1 cellular context compared by ENCODE assay signal in genomic region chr16:52573365-52574104, GRCh38.
TF ChIP-seq lines count a peak whose summit lies in the region.

No MANE protein-coding gene starts in this region.

TF ChIP-seq in HepG2, 621 proteins besides CTCF, POLR2A, EP300 and RAD21 (continued from another document and continues in another):
- TF ChIP-seq, protein P1, sequence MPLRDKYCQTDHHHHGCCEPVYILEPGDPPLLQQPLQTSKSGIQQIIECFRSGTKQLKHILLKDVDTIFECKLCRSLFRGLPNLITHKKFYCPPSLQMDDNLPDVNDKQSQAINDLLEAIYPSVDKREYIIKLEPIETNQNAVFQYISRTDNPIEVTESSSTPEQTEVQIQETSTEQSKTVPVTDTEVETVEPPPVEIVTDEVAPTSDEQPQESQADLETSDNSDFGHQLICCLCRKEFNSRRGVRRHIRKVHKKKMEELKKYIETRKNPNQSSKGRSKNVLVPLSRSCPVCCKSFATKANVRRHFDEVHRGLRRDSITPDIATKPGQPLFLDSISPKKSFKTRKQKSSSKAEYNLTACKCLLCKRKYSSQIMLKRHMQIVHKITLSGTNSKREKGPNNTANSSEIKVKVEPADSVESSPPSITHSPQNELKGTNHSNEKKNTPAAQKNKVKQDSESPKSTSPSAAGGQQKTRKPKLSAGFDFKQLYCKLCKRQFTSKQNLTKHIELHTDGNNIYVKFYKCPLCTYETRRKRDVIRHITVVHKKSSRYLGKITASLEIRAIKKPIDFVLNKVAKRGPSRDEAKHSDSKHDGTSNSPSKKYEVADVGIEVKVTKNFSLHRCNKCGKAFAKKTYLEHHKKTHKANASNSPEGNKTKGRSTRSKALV (CRISPR knock-in tag; IDR thresholded peaks at IDR 0.05): peak; percentile 30; the same call in 1 of the 2 replicates
- TF ChIP-seq ZNF598 (CRISPR knock-in tag; IDR thresholded peaks at IDR 0.05; ENCODE audit: borderline replicate concordance): no peak
- no peak for TF ChIP-seq JDP2 (CRISPR knock-in tag; IDR thresholded peaks at IDR 0.05; ENCODE audit: borderline replicate concordance)
- no peak for TF ChIP-seq THAP7 (CRISPR knock-in tag; IDR thresholded peaks at IDR 0.05)
- TF ChIP-seq, protein P2, sequence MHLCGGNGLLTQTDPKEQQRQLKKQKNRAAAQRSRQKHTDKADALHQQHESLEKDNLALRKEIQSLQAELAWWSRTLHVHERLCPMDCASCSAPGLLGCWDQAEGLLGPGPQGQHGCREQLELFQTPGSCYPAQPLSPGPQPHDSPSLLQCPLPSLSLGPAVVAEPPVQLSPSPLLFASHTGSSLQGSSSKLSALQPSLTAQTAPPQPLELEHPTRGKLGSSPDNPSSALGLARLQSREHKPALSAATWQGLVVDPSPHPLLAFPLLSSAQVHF (CRISPR knock-in tag; IDR thresholded peaks at IDR 0.05): no peak
- no peak; the same call in 1 of the 2 replicates for TF ChIP-seq ZNF501 (CRISPR knock-in tag; IDR thresholded peaks at IDR 0.05)
- no peak for TF ChIP-seq SNAPC4 (CRISPR knock-in tag; IDR thresholded peaks at IDR 0.05)
- TF ChIP-seq, protein P3, sequence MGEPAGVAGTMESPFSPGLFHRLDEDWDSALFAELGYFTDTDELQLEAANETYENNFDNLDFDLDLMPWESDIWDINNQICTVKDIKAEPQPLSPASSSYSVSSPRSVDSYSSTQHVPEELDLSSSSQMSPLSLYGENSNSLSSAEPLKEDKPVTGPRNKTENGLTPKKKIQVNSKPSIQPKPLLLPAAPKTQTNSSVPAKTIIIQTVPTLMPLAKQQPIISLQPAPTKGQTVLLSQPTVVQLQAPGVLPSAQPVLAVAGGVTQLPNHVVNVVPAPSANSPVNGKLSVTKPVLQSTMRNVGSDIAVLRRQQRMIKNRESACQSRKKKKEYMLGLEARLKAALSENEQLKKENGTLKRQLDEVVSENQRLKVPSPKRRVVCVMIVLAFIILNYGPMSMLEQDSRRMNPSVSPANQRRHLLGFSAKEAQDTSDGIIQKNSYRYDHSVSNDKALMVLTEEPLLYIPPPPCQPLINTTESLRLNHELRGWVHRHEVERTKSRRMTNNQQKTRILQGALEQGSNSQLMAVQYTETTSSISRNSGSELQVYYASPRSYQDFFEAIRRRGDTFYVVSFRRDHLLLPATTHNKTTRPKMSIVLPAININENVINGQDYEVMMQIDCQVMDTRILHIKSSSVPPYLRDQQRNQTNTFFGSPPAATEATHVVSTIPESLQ (CRISPR knock-in tag; conservative IDR thresholded peaks at IDR 0.05): no peak
- TF ChIP-seq SP140L (CRISPR knock-in tag; IDR thresholded peaks at IDR 0.05; ENCODE audit: borderline replicate concordance): peak; percentile 92; the same call in 1 of the 2 replicates
- TF ChIP-seq SMARCE1 (IDR thresholded peaks at IDR 0.05; ENCODE audit: borderline replicate concordance): no peak
- no peak for TF ChIP-seq ZNF530 (CRISPR knock-in tag; IDR thresholded peaks at IDR 0.05; ENCODE audit: low read depth)
- peak; percentile 34; the same call in 1 of the 2 replicates for TF ChIP-seq HOXD1 (CRISPR knock-in tag; IDR thresholded peaks at IDR 0.05)
- no peak for TF ChIP-seq ZFP90 (CRISPR knock-in tag; IDR thresholded peaks at IDR 0.05; ENCODE audit: borderline replicate concordance)
- TF ChIP-seq ZNF564 (CRISPR knock-in tag; IDR thresholded peaks at IDR 0.05): no peak
- TF ChIP-seq WIZ (CRISPR knock-in tag; IDR thresholded peaks at IDR 0.05): no peak
- TF ChIP-seq RFX5 (IDR thresholded peaks at IDR 0.05; ENCODE audit: low read depth, low read length): no peak
- peak; percentile 18 for TF ChIP-seq HNRNPLL (IDR thresholded peaks at IDR 0.05; ENCODE audit: low read depth, low read length, poor library complexity, severe bottlenecking)
- TF ChIP-seq U2AF1 (optimal IDR thresholded peaks at IDR 0.05; ENCODE audit: low read depth, low read length): no peak
- no peak for TF ChIP-seq ZNF850 (CRISPR knock-in tag; conservative IDR thresholded peaks at IDR 0.05)
- no peak for TF ChIP-seq ZNF251 (CRISPR knock-in tag; IDR thresholded peaks at IDR 0.05)
- no peak for TF ChIP-seq ZBED4 (CRISPR knock-in tag; IDR thresholded peaks at IDR 0.05; ENCODE audit: borderline replicate concordance)
- TF ChIP-seq, protein P4, sequence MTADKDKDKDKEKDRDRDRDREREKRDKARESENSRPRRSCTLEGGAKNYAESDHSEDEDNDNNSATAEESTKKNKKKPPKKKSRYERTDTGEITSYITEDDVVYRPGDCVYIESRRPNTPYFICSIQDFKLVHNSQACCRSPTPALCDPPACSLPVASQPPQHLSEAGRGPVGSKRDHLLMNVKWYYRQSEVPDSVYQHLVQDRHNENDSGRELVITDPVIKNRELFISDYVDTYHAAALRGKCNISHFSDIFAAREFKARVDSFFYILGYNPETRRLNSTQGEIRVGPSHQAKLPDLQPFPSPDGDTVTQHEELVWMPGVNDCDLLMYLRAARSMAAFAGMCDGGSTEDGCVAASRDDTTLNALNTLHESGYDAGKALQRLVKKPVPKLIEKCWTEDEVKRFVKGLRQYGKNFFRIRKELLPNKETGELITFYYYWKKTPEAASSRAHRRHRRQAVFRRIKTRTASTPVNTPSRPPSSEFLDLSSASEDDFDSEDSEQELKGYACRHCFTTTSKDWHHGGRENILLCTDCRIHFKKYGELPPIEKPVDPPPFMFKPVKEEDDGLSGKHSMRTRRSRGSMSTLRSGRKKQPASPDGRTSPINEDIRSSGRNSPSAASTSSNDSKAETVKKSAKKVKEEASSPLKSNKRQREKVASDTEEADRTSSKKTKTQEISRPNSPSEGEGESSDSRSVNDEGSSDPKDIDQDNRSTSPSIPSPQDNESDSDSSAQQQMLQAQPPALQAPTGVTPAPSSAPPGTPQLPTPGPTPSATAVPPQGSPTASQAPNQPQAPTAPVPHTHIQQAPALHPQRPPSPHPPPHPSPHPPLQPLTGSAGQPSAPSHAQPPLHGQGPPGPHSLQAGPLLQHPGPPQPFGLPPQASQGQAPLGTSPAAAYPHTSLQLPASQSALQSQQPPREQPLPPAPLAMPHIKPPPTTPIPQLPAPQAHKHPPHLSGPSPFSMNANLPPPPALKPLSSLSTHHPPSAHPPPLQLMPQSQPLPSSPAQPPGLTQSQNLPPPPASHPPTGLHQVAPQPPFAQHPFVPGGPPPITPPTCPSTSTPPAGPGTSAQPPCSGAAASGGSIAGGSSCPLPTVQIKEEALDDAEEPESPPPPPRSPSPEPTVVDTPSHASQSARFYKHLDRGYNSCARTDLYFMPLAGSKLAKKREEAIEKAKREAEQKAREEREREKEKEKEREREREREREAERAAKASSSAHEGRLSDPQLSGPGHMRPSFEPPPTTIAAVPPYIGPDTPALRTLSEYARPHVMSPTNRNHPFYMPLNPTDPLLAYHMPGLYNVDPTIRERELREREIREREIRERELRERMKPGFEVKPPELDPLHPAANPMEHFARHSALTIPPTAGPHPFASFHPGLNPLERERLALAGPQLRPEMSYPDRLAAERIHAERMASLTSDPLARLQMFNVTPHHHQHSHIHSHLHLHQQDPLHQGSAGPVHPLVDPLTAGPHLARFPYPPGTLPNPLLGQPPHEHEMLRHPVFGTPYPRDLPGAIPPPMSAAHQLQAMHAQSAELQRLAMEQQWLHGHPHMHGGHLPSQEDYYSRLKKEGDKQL (CRISPR knock-in tag; IDR thresholded peaks at IDR 0.05; ENCODE audit: low read depth): peak; percentile 55; the same call in 1 of the 2 replicates
- TF ChIP-seq, protein P5, sequence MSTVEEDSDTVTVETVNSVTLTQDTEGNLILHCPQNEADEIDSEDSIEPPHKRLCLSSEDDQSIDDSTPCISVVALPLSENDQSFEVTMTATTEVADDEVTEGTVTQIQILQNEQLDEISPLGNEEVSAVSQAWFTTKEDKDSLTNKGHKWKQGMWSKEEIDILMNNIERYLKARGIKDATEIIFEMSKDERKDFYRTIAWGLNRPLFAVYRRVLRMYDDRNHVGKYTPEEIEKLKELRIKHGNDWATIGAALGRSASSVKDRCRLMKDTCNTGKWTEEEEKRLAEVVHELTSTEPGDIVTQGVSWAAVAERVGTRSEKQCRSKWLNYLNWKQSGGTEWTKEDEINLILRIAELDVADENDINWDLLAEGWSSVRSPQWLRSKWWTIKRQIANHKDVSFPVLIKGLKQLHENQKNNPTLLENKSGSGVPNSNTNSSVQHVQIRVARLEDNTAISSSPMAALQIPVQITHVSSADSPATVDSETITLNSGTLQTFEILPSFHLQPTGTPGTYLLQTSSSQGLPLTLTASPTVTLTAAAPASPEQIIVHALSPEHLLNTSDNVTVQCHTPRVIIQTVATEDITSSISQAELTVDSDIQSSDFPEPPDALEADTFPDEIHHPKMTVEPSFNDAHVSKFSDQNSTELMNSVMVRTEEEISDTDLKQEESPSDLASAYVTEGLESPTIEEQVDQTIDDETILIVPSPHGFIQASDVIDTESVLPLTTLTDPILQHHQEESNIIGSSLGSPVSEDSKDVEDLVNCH (CRISPR knock-in tag; IDR thresholded peaks at IDR 0.05): no peak
- TF ChIP-seq, protein P6, sequence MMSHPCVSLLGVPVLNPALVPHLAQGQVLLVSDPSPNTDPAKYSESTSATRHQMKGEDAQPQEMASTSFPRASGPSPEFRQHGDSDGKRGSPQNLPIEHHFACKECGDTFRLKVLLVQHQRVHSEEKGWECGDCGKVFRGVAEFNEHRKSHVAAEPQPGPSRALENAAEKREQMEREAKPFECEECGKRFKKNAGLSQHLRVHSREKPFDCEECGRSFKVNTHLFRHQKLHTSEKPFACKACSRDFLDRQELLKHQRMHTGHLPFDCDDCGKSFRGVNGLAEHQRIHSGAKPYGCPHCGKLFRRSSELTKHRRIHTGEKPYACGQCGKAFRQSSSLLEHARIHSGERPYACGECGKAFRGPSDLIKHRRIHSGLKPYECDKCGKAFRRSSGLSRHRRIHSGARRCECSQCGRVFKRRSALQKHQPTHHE (CRISPR knock-in tag; IDR thresholded peaks at IDR 0.05; ENCODE audit: borderline replicate concordance): no peak
- TF ChIP-seq ZNF75D (CRISPR knock-in tag; IDR thresholded peaks at IDR 0.05; ENCODE audit: borderline replicate concordance): no peak
